ENCODE assay signal across 1 cellular context in the genomic region with DNA sequence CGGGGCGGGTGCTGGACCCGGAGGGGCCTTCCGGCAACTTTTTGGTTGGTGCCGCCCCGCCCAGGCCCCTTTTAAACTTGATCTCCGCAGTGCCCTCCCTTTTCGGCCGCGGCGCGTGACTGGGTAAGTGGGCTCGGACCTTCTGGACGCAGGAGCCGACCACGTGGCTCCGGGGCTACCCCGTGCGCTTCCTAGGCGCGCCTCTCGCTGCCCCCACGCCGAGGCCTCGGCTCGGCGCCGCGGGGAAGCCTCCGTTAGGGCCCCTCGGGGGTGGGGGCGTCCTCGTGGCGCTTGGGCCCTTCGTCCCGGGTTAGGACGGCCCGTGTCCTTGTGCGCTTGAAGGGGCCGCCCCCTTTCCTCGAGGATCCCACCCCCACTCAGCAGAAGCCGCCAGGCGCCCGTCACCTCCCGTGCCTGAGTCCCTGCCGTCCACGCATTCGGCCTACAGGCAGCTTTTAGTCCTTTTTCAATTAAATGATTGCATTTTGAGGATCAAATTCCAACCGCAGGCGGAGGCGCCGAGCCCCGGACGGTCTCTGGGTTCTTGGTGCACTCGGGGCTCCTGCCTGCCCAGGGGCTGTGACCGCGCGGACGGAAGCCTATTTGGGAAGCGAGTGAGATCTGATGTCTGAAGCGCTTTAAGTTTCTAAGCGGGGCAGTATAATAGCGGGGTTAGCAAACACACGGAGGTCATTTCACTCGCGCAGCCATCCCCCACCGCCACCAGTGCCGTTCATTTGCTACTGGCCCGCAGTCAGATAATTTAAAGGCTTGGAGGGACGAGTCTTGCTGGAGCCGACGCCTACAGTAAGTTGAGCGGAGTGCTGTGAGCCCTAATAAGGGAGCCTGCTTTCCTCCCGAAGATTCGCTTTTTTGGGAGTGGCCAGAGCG.
TF ChIP-seq lines count a peak whose summit lies in the region.

No MANE protein-coding gene starts in this region.

TF ChIP-seq in K562, 482 proteins besides CTCF, POLR2A, EP300 and RAD21 (continued from another document and continues in another):
- TF ChIP-seq MGA (IDR thresholded peaks at IDR 0.05): peak; percentile 97
- TF ChIP-seq SOX6 (IDR thresholded peaks at IDR 0.05): peak; percentile 36
- TF ChIP-seq ZBTB5 (IDR thresholded peaks at IDR 0.05): no peak
- no peak for TF ChIP-seq DIDO1 (tag; IDR thresholded peaks at IDR 0.05; ENCODE audit: low read depth)
- peak; percentile 82 for TF ChIP-seq MXI1 (IDR thresholded peaks at IDR 0.05; ENCODE audit: low read depth, low read length)
- peak; percentile 74 for TF ChIP-seq POLR2B (IDR thresholded peaks at IDR 0.05; ENCODE audit: low read depth, partially characterized antibody)
- TF ChIP-seq RBFOX2 (IDR thresholded peaks at IDR 0.05; ENCODE audit: low read depth, low read length): peak; percentile 98
- TF ChIP-seq, protein P1, sequence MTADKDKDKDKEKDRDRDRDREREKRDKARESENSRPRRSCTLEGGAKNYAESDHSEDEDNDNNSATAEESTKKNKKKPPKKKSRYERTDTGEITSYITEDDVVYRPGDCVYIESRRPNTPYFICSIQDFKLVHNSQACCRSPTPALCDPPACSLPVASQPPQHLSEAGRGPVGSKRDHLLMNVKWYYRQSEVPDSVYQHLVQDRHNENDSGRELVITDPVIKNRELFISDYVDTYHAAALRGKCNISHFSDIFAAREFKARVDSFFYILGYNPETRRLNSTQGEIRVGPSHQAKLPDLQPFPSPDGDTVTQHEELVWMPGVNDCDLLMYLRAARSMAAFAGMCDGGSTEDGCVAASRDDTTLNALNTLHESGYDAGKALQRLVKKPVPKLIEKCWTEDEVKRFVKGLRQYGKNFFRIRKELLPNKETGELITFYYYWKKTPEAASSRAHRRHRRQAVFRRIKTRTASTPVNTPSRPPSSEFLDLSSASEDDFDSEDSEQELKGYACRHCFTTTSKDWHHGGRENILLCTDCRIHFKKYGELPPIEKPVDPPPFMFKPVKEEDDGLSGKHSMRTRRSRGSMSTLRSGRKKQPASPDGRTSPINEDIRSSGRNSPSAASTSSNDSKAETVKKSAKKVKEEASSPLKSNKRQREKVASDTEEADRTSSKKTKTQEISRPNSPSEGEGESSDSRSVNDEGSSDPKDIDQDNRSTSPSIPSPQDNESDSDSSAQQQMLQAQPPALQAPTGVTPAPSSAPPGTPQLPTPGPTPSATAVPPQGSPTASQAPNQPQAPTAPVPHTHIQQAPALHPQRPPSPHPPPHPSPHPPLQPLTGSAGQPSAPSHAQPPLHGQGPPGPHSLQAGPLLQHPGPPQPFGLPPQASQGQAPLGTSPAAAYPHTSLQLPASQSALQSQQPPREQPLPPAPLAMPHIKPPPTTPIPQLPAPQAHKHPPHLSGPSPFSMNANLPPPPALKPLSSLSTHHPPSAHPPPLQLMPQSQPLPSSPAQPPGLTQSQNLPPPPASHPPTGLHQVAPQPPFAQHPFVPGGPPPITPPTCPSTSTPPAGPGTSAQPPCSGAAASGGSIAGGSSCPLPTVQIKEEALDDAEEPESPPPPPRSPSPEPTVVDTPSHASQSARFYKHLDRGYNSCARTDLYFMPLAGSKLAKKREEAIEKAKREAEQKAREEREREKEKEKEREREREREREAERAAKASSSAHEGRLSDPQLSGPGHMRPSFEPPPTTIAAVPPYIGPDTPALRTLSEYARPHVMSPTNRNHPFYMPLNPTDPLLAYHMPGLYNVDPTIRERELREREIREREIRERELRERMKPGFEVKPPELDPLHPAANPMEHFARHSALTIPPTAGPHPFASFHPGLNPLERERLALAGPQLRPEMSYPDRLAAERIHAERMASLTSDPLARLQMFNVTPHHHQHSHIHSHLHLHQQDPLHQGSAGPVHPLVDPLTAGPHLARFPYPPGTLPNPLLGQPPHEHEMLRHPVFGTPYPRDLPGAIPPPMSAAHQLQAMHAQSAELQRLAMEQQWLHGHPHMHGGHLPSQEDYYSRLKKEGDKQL (CRISPR knock-in tag; IDR thresholded peaks at IDR 0.05; ENCODE audit: borderline replicate concordance): peak; percentile 74; the same call in 1 of the 2 replicates
- peak; percentile 17; the same call in 1 of the 2 replicates for TF ChIP-seq SMARCA4 (IDR thresholded peaks at IDR 0.05)
- TF ChIP-seq, protein P2, sequence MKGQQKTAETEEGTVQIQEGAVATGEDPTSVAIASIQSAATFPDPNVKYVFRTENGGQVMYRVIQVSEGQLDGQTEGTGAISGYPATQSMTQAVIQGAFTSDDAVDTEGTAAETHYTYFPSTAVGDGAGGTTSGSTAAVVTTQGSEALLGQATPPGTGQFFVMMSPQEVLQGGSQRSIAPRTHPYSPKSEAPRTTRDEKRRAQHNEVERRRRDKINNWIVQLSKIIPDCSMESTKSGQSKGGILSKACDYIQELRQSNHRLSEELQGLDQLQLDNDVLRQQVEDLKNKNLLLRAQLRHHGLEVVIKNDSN (CRISPR knock-in tag; IDR thresholded peaks at IDR 0.05): peak; percentile 84
- TF ChIP-seq, protein P3, sequence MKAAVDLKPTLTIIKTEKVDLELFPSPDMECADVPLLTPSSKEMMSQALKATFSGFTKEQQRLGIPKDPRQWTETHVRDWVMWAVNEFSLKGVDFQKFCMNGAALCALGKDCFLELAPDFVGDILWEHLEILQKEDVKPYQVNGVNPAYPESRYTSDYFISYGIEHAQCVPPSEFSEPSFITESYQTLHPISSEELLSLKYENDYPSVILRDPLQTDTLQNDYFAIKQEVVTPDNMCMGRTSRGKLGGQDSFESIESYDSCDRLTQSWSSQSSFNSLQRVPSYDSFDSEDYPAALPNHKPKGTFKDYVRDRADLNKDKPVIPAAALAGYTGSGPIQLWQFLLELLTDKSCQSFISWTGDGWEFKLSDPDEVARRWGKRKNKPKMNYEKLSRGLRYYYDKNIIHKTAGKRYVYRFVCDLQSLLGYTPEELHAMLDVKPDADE (conservative IDR thresholded peaks at IDR 0.05; ENCODE audit: control insufficient read depth, low read depth, low read length): peak; percentile 68
- peak; percentile 56; the same call in 1 of the 2 replicates for TF ChIP-seq ATF7 (IDR thresholded peaks at IDR 0.05)
- peak; percentile 81; the same call in 1 of the 2 replicates for TF ChIP-seq MTA3 (IDR thresholded peaks at IDR 0.05; ENCODE audit: borderline replicate concordance)
- TF ChIP-seq HDAC3 (IDR thresholded peaks at IDR 0.05; ENCODE audit: borderline replicate concordance, partially characterized antibody): no peak
- peak; percentile 80 to 84; a peak in 3 of 4 replicates for TF ChIP-seq NONO (IDR thresholded peaks at IDR 0.05; ENCODE audit: low read depth in 2 of 2, low read length in 1 of 2)
- peak; percentile 86 for TF ChIP-seq CREB3L1 (IDR thresholded peaks at IDR 0.05; ENCODE audit: borderline replicate concordance, low read depth)
- no peak for TF ChIP-seq ETV6 (IDR thresholded peaks at IDR 0.05; ENCODE audit: borderline replicate concordance in 1 of 2, low read depth in 2 of 2, low read length in 1 of 2)
- 0 out of 2 replicates have a peak, but pooled peaks have one; percentile 53 for TF ChIP-seq ETV6 (CRISPR knock-in tag; IDR thresholded peaks at IDR 0.05; ENCODE audit: borderline replicate concordance)
- TF ChIP-seq PYGO2 (tag; IDR thresholded peaks at IDR 0.05): no peak
- TF ChIP-seq RFX1 (IDR thresholded peaks at IDR 0.05): no peak
- TF ChIP-seq, protein P4, sequence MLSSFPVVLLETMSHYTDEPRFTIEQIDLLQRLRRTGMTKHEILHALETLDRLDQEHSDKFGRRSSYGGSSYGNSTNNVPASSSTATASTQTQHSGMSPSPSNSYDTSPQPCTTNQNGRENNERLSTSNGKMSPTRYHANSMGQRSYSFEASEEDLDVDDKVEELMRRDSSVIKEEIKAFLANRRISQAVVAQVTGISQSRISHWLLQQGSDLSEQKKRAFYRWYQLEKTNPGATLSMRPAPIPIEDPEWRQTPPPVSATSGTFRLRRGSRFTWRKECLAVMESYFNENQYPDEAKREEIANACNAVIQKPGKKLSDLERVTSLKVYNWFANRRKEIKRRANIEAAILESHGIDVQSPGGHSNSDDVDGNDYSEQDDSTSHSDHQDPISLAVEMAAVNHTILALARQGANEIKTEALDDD (IDR thresholded peaks at IDR 0.05): no peak; the same call in none of the 2 replicates
- peak; percentile 72 for TF ChIP-seq EGR1 (conservative IDR thresholded peaks at IDR 0.05)
